ENCODE assay signal across 8 cellular contexts in genomic region chr9:33202552-33203300, GRCh38. TPM values are rescaled to one million over a fixed set of nuclear protein-coding genes. Genes with fewer than 3 reads are reported as not detected.
DNase-seq lines count a peak whose midpoint lies in the region; ATAC-seq, FAIRE-seq and TF ChIP-seq lines count a peak whose summit lies in the region.

No MANE protein-coding gene starts in this region.

- peak overlapping the region in 3 of 4 donors; percentile 35 to 87 (median 71) for H3K4me3 Mint-ChIP-seq in IgD-negative memory B cell
- H3K4me3 Mint-ChIP-seq in astrocyte (ENCODE audit: unreplicated experiment) = no peak overlapping the region

- peaks cover 2% of the 10 kb centered on the region for H3K27me3 Mint-ChIP-seq in IgD-negative memory B cell
- H3K27me3 Mint-ChIP-seq in astrocyte (ENCODE audit: low read depth, unreplicated experiment) = peaks cover 45% of the 10 kb centered on the region

- H3K27ac Mint-ChIP-seq in IgD-negative memory B cell (peak overlapping the region; percentile 4 to 78 (median 23)), astrocyte (ENCODE audit: unreplicated experiment) (no peak overlapping the region)

- TF ChIP-seq CTCF in GM13977 (IDR thresholded peaks at IDR 0.05; ENCODE audit: extremely low read depth, insufficient read depth, missing control alignments) = no peak
- TF ChIP-seq CTCF in astrocyte (IDR thresholded peaks at IDR 0.05; ENCODE audit: insufficient read depth, low read depth, low read length) = no peak
- no peak for TF ChIP-seq CTCF in pancreas (IDR thresholded peaks at IDR 0.05)

- FAIRE-seq in astrocyte (lab: Jason Lieb, UNC) (no peak), pancreas (lab: Jason Lieb, UNC) (no peak)

- intact Hi-C loops in pancreas (cut with DNase I) = no loop called here

- H3K4me1 ChIP-seq in astrocyte (ENCODE audit: insufficient read depth, low read length) = no peaks in the 10 kb centered on the region
- no peaks in the 10 kb centered on the region for H3K4me1 ChIP-seq in pancreas

- no peaks in the 10 kb centered on the region for H3K9me3 Mint-ChIP-seq in IgD-negative memory B cell
- peaks cover 2% of the 10 kb centered on the region for H3K9me3 Mint-ChIP-seq in astrocyte (ENCODE audit: unreplicated experiment)

- H3K27me3 ChIP-seq in astrocyte (ENCODE audit: insufficient read depth, low read length) (peaks cover 33% of the 10 kb centered on the region), pancreas (no peaks in the 10 kb centered on the region)

- no peak overlapping the region for H3K9ac ChIP-seq in astrocyte (ENCODE audit: low read length)

- H3K36me3 Mint-ChIP-seq in IgD-negative memory B cell (no peaks in the 10 kb centered on the region), astrocyte (ENCODE audit: low read depth, unreplicated experiment) (peaks cover 3% of the 10 kb centered on the region)

- H3K4me1 Mint-ChIP-seq in IgD-negative memory B cell (peaks cover 9 to 15% (median 9%) of the 10 kb centered on the region in 3 donors), astrocyte (ENCODE audit: low read depth, unreplicated experiment) (peaks cover 2% of the 10 kb centered on the region)

- H4K20me1 ChIP-seq in astrocyte (ENCODE audit: insufficient read depth, low read length) = no peaks in the 10 kb centered on the region

- no peaks in the 10 kb centered on the region for H3K36me3 ChIP-seq in astrocyte (ENCODE audit: insufficient read depth, low read length)
- no peaks in the 10 kb centered on the region for H3K36me3 ChIP-seq in pancreas

- 50 to 59% methylated on average over 14 of the region's 14 CpGs for WGBS in pancreas, 2 donors

- DNase-seq in GM13977 (ENCODE audit: low spot score) = peak; percentile 73
- peak; percentile 55 for DNase-seq in astrocyte (ENCODE audit: low read depth)
- DNase-seq in pancreas = peak in 1 of 6 donors; percentile 33
- DNase-seq in NCI-H2029 (lab: John Stamatoyannopoulos, UW) = no peak
- no peak for DNase-seq in retina
- no peak for DNase-seq in kidney glomerular epithelial cell (lab: John Stamatoyannopoulos, UW)

- ATAC-seq in GM21717 (IDR thresholded peaks at IDR 0.05; ENCODE audit: unreplicated experiment) = peak; percentile 99
- peak in 3 of 4 donors; percentile 63 to 85 (median 75) for ATAC-seq in pancreas

- in situ Hi-C loops in GM13977 (cut with MboI; ENCODE audit: low pct_unique_long_range_greater_than_20kb, low sequenced_read_pairs, unreplicated experiment) = no loop called here

- H3K27ac ChIP-seq in astrocyte (ENCODE audit: low read depth, low read length) (no peak overlapping the region), pancreas (no peak overlapping the region)

- no peaks in the 10 kb centered on the region for H3K9me3 ChIP-seq in astrocyte (ENCODE audit: insufficient read depth, low read depth, low read length)
- H3K9me3 ChIP-seq in pancreas = no peaks in the 10 kb centered on the region

- H3K4me2 ChIP-seq in astrocyte (ENCODE audit: low read length) = no peak overlapping the region

- H3K4me3 ChIP-seq in astrocyte (ENCODE audit: insufficient read depth, low read depth, low read length) (no peak overlapping the region), pancreas (no peak overlapping the region)

- no peak overlapping the region for H2AFZ ChIP-seq in astrocyte (ENCODE audit: low read depth, low read length)

- no peaks in the 10 kb centered on the region for H3K79me2 ChIP-seq in astrocyte (ENCODE audit: insufficient read depth, low read length)

RNA-seq across cellular contexts. Expression of gene B4GALT1, which starts 35.6 kb away (rescaled TPM):
- polyA plus RNA-seq in IgD-negative memory B cell (55.1 TPM), pancreas (10 to 100 TPM in 1 of 2 donors, 1 to 10 TPM in 1; 9.7 to 15.5 TPM)
- total RNA-seq in astrocyte (93.1 and 103 TPM in 2 replicates), pancreas (10 to 100 TPM; 16.1 to 54.2 (median 33.7) TPM)

RNA-seq across cellular contexts. Expression of gene SPINK4, which starts 37.2 kb away (rescaled TPM):
- not detected for polyA plus RNA-seq in IgD-negative memory B cell
- not detected in 2 replicates for total RNA-seq in astrocyte
- 1 to 10 TPM in 1 of 6 donors, not detected in 5; 1.4 TPM for total RNA-seq in pancreas
- polyA plus RNA-seq in pancreas = 1 to 10 TPM; 1.5 to 9.2 TPM

Comparison
In these comparisons a context has a peak if more than half of its experiments do, and no peak if none do; other contexts are left out.
1. DNase-seq: peak in GM13977 (single experiment) and astrocyte (single experiment); none in NCI-H2029 (single experiment), retina (single experiment) and kidney glomerular epithelial cell (single experiment).